Comparison of ENCODE assay signal across 8 cellular contexts in genomic region chr6:27472182-27472616, GRCh38. TPM values are rescaled to one million over a fixed set of nuclear protein-coding genes. Genes with fewer than 3 reads are reported as not detected.
DNase-seq lines count a peak whose midpoint lies in the region; ATAC-seq, FAIRE-seq and TF ChIP-seq lines count a peak whose summit lies in the region.

No MANE protein-coding gene starts in this region.

- H3K27ac Mint-ChIP-seq in glutamatergic neuron (ENCODE audit: unreplicated experiment) (peak overlapping the region; percentile 94), type B pancreatic cell (peak overlapping the region; percentile 95)

- H3K27me3 ChIP-seq in pancreas: no peaks in the 10 kb centered on the region

- peak overlapping the region; percentile 92 to 97 (median 95) for H3K27ac ChIP-seq in pancreas

- peaks cover 0 to 16% (median 0%) of the 10 kb centered on the region in 3 donors for H3K4me1 ChIP-seq in pancreas

- H3K9me3 Mint-ChIP-seq in glutamatergic neuron (ENCODE audit: unreplicated experiment) (peaks cover 4% of the 10 kb centered on the region), type B pancreatic cell (peaks cover 7% of the 10 kb centered on the region)

- H3K4me1 Mint-ChIP-seq in glutamatergic neuron (ENCODE audit: low read depth, unreplicated experiment) (peaks cover 12% of the 10 kb centered on the region), type B pancreatic cell (ENCODE audit: unreplicated experiment) (peaks cover 22% of the 10 kb centered on the region)

- no peak for FAIRE-seq in pancreas (lab: Jason Lieb, UNC)

- H3K36me3 Mint-ChIP-seq in glutamatergic neuron (ENCODE audit: unreplicated experiment): no peaks in the 10 kb centered on the region
- H3K36me3 Mint-ChIP-seq in type B pancreatic cell: peaks cover 33% of the 10 kb centered on the region

- DNase-seq in DMS153 treated with DMSO at 0.1 percent for 48 hours (lab: John Stamatoyannopoulos, UW; ENCODE audit: unreplicated experiment): peak; percentile 71
- peak; percentile 13 for DNase-seq in HuH-7 (ENCODE audit: low spot score)
- DNase-seq in RPMI7951 (ENCODE audit: low read depth): peak; percentile 77
- peak; percentile 56 for DNase-seq in activated naive CD4-positive, alpha-beta T cell treated with anti-CD3 and anti-CD28 coated beads, Interleukin-2, amount 50 U/mL, for 16 hours
- DNase-seq in glutamatergic neuron: peak; percentile 67
- peak in 1 of 6 donors; percentile 55 for DNase-seq in pancreas
- DNase-seq in type B pancreatic cell (ENCODE audit: extremely low spot score, unreplicated experiment): peak; percentile 68

- ATAC-seq in GM21526 (IDR thresholded peaks at IDR 0.05; ENCODE audit: low FRiP score, unreplicated experiment): peak; percentile 37
- peak; percentile 35 to 64 (median 51) for ATAC-seq in pancreas

- peak overlapping the region; percentile 52 to 86 (median 74) for H3K4me3 ChIP-seq in pancreas

- H3K9me3 ChIP-seq in pancreas: no peaks in the 10 kb centered on the region

- intact Hi-C loops in pancreas (cut with DNase I): no loop called here

- peaks cover 5% of the 10 kb centered on the region for H3K27me3 Mint-ChIP-seq in glutamatergic neuron (ENCODE audit: unreplicated experiment)
- H3K27me3 Mint-ChIP-seq in type B pancreatic cell: no peaks in the 10 kb centered on the region

- TF ChIP-seq CTCF in glutamatergic neuron (IDR thresholded peaks at IDR 0.05; ENCODE audit: partially characterized antibody, unreplicated experiment) (no peak), pancreas (IDR thresholded peaks at IDR 0.05) (no peak), type B pancreatic cell (conservative IDR thresholded peaks at IDR 0.05) (no peak)

- peaks cover 0 to 3% (median 0%) of the 10 kb centered on the region in 3 donors for H3K36me3 ChIP-seq in pancreas

- WGBS in pancreas, 2 donors: 1 to 2% methylated on average over 13 of the region's 13 CpGs

- peak overlapping the region; percentile 99 for H3K4me3 Mint-ChIP-seq in glutamatergic neuron (ENCODE audit: unreplicated experiment)
- H3K4me3 Mint-ChIP-seq in type B pancreatic cell: peak overlapping the region; percentile 92

RNA-seq across cellular contexts. Expression of gene ZNF184, which starts 0.7 kb away (rescaled TPM):
- 16.4 and 24.2 TPM in 2 replicates for total RNA-seq in RPMI7951 (2014; rRNA removed; shearing (Covaris generic))
- total RNA-seq in glutamatergic neuron (ENCODE audit: unreplicated experiment) (10.8 TPM), pancreas (1 to 10 TPM; 1.6 to 4.6 (median 2.6) TPM), type B pancreatic cell (ENCODE audit: low replicate concordance) (9.9 and 14.5 TPM in 2 replicates)
- polyA plus RNA-seq in pancreas: 1 to 10 TPM; 1.1 to 1.9 TPM
